Comparison of ENCODE assay signal across 1 cellular context in the genomic region with DNA sequence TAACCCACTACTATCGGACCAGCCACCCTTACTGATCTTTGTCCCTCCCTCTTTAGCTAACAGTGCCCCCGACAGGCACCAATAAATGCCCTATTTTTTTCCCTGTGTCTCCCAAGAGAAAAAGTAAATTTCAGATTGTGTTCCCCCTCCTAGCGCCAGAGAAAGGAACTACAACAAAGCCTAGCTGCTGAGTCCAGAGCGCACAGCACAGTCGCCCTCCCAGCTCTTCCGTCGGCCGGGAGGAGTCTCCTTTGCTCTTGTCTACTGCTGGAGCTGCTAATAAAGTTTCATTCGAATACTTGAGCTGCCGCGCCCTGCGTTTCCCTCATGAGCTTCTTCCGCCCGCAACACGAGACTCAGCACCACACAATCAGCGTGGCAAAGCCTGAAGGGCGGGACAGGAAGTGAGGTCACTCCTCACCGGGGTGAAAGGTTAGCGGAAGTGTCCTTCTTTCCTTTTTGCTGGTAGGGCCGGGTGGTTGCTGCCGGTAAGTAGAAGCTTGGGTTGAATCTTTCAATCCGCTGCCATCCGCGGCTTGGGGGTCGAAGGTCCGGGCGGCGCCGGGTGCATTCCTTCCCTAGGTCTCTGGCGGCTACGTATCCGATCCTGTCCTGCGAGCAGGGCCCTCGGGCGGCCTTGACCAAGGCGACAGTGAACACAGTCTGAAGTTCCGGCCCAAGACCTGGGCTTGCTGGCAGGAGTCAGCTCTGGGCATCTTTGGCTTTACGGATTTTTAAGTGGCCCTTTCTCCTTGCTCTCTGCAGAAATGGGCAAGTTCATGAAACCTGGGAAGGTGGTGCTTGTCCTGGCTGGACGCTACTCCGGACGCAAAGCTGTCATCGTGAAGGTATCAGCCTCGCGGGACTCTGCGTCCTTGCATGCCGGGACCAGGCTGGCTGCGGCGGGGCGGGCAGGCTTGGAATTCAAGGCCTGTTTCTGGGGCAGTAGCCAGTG.
TF ChIP-seq lines count a peak whose summit lies in the region.

Gene RPL27 (plus strand): TSS at position 436 of the 955 bp plus-strand sequence. CDS start 332 bp downstream, at position 768.

TF ChIP-seq in K562, 482 proteins besides CTCF, POLR2A, EP300 and RAD21 (continued from another document and continues in another):
- TF ChIP-seq THAP12 (CRISPR knock-in tag; IDR thresholded peaks at IDR 0.05) = no peak; the same call in 1 of the 2 replicates
- TF ChIP-seq, protein P1, sequence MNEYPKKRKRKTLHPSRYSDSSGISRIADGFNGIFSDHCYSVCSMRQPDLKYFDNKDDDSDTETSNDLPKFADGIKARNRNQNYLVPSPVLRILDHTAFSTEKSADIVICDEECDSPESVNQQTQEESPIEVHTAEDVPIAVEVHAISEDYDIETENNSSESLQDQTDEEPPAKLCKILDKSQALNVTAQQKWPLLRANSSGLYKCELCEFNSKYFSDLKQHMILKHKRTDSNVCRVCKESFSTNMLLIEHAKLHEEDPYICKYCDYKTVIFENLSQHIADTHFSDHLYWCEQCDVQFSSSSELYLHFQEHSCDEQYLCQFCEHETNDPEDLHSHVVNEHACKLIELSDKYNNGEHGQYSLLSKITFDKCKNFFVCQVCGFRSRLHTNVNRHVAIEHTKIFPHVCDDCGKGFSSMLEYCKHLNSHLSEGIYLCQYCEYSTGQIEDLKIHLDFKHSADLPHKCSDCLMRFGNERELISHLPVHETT (CRISPR knock-in tag; conservative IDR thresholded peaks at IDR 0.05 in 1 of 2, IDR thresholded peaks at IDR 0.05 in 1 of 2) = peak in 1 of 2 experiments; percentile 80; a peak in 1 of 4 replicates
- TF ChIP-seq KLF1 (tag; IDR thresholded peaks at IDR 0.05) = peak; percentile 96
- TF ChIP-seq ZNF583 (CRISPR knock-in tag; IDR thresholded peaks at IDR 0.05) = no peak
- TF ChIP-seq ZFP36 (IDR thresholded peaks at IDR 0.05; ENCODE audit: low read depth, low read length, partially characterized antibody) = no peak
- peak; percentile 83 for TF ChIP-seq KDM5B (IDR thresholded peaks at IDR 0.05; ENCODE audit: insufficient replicate concordance, low read depth, low read length)
- TF ChIP-seq ZNF133 (CRISPR knock-in tag; IDR thresholded peaks at IDR 0.05) = no peak
- TF ChIP-seq FUS (optimal IDR thresholded peaks at IDR 0.05; ENCODE audit: low read depth, low read length) = no peak
- no peak for TF ChIP-seq ZNF436 (CRISPR knock-in tag; IDR thresholded peaks at IDR 0.05)
- TF ChIP-seq POLR2H (tag; IDR thresholded peaks at IDR 0.05; ENCODE audit: low read depth) = peak; percentile 94
- TF ChIP-seq ZNF445 (CRISPR knock-in tag; IDR thresholded peaks at IDR 0.05; ENCODE audit: low read depth) = no peak
- TF ChIP-seq SNRNP70 (optimal IDR thresholded peaks at IDR 0.05; ENCODE audit: low read depth, low read length) = no peak
- TF ChIP-seq, protein P2, sequence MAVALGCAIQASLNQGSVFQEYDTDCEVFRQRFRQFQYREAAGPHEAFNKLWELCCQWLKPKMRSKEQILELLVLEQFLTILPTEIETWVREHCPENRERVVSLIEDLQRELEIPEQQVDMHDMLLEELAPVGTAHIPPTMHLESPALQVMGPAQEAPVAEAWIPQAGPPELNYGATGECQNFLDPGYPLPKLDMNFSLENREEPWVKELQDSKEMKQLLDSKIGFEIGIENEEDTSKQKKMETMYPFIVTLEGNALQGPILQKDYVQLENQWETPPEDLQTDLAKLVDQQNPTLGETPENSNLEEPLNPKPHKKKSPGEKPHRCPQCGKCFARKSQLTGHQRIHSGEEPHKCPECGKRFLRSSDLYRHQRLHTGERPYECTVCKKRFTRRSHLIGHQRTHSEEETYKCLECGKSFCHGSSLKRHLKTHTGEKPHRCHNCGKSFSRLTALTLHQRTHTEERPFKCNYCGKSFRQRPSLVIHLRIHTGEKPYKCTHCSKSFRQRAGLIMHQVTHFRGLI (CRISPR knock-in tag; IDR thresholded peaks at IDR 0.05) = no peak
- TF ChIP-seq TAF1 (IDR thresholded peaks at IDR 0.05; ENCODE audit: control insufficient read depth, extremely low read depth, insufficient read depth, low read length, severe bottlenecking) = peak; percentile 94
- TF ChIP-seq SMAD3 (CRISPR knock-in tag; conservative IDR thresholded peaks at IDR 0.05) = no peak
- TF ChIP-seq ZBTB7A (IDR thresholded peaks at IDR 0.05; ENCODE audit: borderline replicate concordance, control insufficient read depth, low read depth, low read length) = peak; percentile 30; the same call in 1 of the 2 replicates
- TF ChIP-seq ZNF124 (CRISPR knock-in tag; IDR thresholded peaks at IDR 0.05) = no peak
- peak; percentile 100 for TF ChIP-seq ZBTB40 (IDR thresholded peaks at IDR 0.05)
- peak; percentile 100 for TF ChIP-seq ZBTB40 (CRISPR knock-in tag; IDR thresholded peaks at IDR 0.05)
- no peak for TF ChIP-seq ZKSCAN3 (CRISPR knock-in tag; IDR thresholded peaks at IDR 0.05)
- TF ChIP-seq, protein P3, sequence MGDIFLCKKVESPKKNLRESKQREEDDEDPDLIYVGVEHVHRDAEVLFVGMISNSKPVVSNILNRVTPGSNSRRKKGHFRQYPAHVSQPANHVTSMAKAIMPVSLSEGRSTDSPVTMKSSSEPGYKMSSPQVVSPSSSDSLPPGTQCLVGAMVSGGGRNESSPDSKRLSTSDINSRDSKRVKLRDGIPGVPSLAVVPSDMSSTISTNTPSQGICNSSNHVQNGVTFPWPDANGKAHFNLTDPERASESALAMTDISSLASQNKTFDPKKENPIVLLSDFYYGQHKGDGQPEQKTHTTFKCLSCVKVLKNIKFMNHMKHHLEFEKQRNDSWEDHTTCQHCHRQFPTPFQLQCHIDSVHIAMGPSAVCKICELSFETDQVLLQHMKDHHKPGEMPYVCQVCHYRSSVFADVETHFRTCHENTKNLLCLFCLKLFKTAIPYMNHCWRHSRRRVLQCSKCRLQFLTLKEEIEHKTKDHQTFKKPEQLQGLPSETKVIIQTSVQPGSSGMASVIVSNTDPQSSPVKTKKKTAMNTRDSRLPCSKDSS (IDR thresholded peaks at IDR 0.05; ENCODE audit: low read depth, partially characterized antibody) = no peak
- TF ChIP-seq RCOR1 (IDR thresholded peaks at IDR 0.05; ENCODE audit: borderline replicate concordance in 1 of 2, low read depth in 2 of 2, low read length in 2 of 2) = peak; percentile 77 to 84
- TF ChIP-seq, protein P4, sequence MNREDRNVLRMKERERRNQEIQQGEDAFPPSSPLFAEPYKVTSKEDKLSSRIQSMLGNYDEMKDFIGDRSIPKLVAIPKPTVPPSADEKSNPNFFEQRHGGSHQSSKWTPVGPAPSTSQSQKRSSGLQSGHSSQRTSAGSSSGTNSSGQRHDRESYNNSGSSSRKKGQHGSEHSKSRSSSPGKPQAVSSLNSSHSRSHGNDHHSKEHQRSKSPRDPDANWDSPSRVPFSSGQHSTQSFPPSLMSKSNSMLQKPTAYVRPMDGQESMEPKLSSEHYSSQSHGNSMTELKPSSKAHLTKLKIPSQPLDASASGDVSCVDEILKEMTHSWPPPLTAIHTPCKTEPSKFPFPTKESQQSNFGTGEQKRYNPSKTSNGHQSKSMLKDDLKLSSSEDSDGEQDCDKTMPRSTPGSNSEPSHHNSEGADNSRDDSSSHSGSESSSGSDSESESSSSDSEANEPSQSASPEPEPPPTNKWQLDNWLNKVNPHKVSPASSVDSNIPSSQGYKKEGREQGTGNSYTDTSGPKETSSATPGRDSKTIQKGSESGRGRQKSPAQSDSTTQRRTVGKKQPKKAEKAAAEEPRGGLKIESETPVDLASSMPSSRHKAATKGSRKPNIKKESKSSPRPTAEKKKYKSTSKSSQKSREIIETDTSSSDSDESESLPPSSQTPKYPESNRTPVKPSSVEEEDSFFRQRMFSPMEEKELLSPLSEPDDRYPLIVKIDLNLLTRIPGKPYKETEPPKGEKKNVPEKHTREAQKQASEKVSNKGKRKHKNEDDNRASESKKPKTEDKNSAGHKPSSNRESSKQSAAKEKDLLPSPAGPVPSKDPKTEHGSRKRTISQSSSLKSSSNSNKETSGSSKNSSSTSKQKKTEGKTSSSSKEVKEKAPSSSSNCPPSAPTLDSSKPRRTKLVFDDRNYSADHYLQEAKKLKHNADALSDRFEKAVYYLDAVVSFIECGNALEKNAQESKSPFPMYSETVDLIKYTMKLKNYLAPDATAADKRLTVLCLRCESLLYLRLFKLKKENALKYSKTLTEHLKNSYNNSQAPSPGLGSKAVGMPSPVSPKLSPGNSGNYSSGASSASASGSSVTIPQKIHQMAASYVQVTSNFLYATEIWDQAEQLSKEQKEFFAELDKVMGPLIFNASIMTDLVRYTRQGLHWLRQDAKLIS (CRISPR knock-in tag; IDR thresholded peaks at IDR 0.05) = peak; percentile 69
- no peak for TF ChIP-seq ARID2 (IDR thresholded peaks at IDR 0.05)
- TF ChIP-seq EGR1 (conservative IDR thresholded peaks at IDR 0.05) = no peak
- no peak for TF ChIP-seq IRF2 (CRISPR knock-in tag; IDR thresholded peaks at IDR 0.05)
